8 cellular contexts compared by ENCODE assay signal in genomic region chr5:132495063-132495671, GRCh38. TPM values are rescaled to one million over a fixed set of nuclear protein-coding genes. Genes with fewer than 3 reads are reported as not detected.
A peak's percentile ranks its signal among the peaks of the same experiment; 100 is the strongest.
DNase-seq lines count a peak whose midpoint lies in the region; ATAC-seq and TF ChIP-seq lines count a peak whose summit lies in the region.

No MANE protein-coding gene starts in this region.

- H3K36me3 ChIP-seq in heart left ventricle (no peaks in the 10 kb centered on the region), breast epithelium (no peaks in the 10 kb centered on the region)

- H3K4me3 ChIP-seq in heart left ventricle = peak overlapping the region in 11 of 12 donors; percentile 54 to 88 (median 69)
- H3K4me3 ChIP-seq in breast epithelium = peak overlapping the region; percentile 67 to 80 (median 69)
- H3K4me3 ChIP-seq in mononuclear cell (ENCODE audit: low read length) = peak overlapping the region; percentile 63

- H3K4me1 ChIP-seq in heart left ventricle (peaks cover 4 to 86% (median 41%) of the 10 kb centered on the region in 12 donors), breast epithelium (peaks cover 0 to 16% of the 10 kb centered on the region in 2 donors), mononuclear cell (ENCODE audit: insufficient read depth, low read length) (peaks cover 66% of the 10 kb centered on the region)

- ATAC-seq in heart left ventricle (no peak), left cardiac atrium (no peak), GM21786 (IDR thresholded peaks at IDR 0.05; ENCODE audit: unreplicated experiment) (no peak), GM18907 (IDR thresholded peaks at IDR 0.05; ENCODE audit: unreplicated experiment) (no peak)

- H3K27ac ChIP-seq in heart left ventricle (peak overlapping the region; percentile 79 to 99 (median 93)), breast epithelium (peak overlapping the region; percentile 96 to 97)

- TF ChIP-seq CTCF in heart left ventricle (IDR thresholded peaks at IDR 0.05) (no peak), breast epithelium (IDR thresholded peaks at IDR 0.05) (no peak)

- intact Hi-C loops in heart left ventricle (cut with DNase I) = loop anchor here in 5 of 10 donors (2.0 to 10.0 kb wide), 6 partner anchors 62 to 270 kb away; partner anchors contain the start of genes SLC22A4 (in 3 of the 5), P4HA2 (in 1 of the 5) and RAD50 (in 1 of the 5)
- intact Hi-C loops in left cardiac atrium (cut with DNase I) = no loop called here
- intact Hi-C loops in breast epithelium (cut with DNase I; ENCODE audit: low total_unique reads) = loop anchor here (5.0 kb wide), 1 partner anchor 108 kb away; no protein-coding TSS in a partner anchor

- H3K9me3 ChIP-seq in heart left ventricle (no peaks in the 10 kb centered on the region), breast epithelium (no peaks in the 10 kb centered on the region), mononuclear cell (ENCODE audit: low read depth, low read length) (no peaks in the 10 kb centered on the region)

- H3K27me3 ChIP-seq in heart left ventricle (no peaks in the 10 kb centered on the region), breast epithelium (no peaks in the 10 kb centered on the region), mononuclear cell (ENCODE audit: insufficient read depth, low read length) (no peaks in the 10 kb centered on the region)

- TF ChIP-seq POLR2A in heart left ventricle (IDR thresholded peaks at IDR 0.05) (no peak), breast epithelium (IDR thresholded peaks at IDR 0.05) (no peak)

- 62 to 71% (median 68%) methylated on average over 8 to 11 of the region's 11 CpGs for WGBS in heart left ventricle, 4 donors

- peak in 3 of 5 donors; percentile 16 to 37 (median 19) for DNase-seq in heart left ventricle
- no peak for DNase-seq in left cardiac atrium
- peak; percentile 16 to 49 for DNase-seq in breast epithelium (ENCODE audit: low spot score in 2 of 2)
- peak; percentile 50 for DNase-seq in ureter (ENCODE audit: low spot score)
- DNase-seq in NCI-H345 (lab: John Stamatoyannopoulos, UW) = no peak

RNA-seq across cellular contexts. Expression of gene IRF1, which starts 4.6 kb away (rescaled TPM):
- total RNA-seq in heart left ventricle = 100 to 1,000 TPM in 1 of 9 donors, 10 to 100 TPM in 7, 1 to 10 TPM in 1; 9.2 to 190 (median 18.4) TPM
- 10 to 100 TPM in 1 of 2 donors, 1 to 10 TPM in 1; 7.5 to 12.2 TPM for polyA plus RNA-seq in heart left ventricle
- total RNA-seq in left cardiac atrium = 10 to 100 TPM; 11.8 to 21.4 TPM
- 10 to 100 TPM; 10.4 to 27.8 (median 18.0) TPM for total RNA-seq in breast epithelium
- 655 TPM for total RNA-seq in mononuclear cell
- 40.8 TPM for total RNA-seq in ureter

RNA-seq across cellular contexts. Expression of gene IL5, which starts 48.2 kb away (rescaled TPM):
- total RNA-seq in heart left ventricle (not detected), left cardiac atrium (not detected), breast epithelium (not detected), mononuclear cell (not detected), ureter (not detected)
- polyA plus RNA-seq in heart left ventricle = not detected

Comparison
In these comparisons a context has a peak if more than half of its experiments do, and no peak if none do; other contexts are left out.
1. DNase-seq: peak in heart left ventricle (3 of 5), breast epithelium (2 of 2) and ureter (single experiment); none in left cardiac atrium (single experiment) and NCI-H345 (single experiment).
2. Peak in every context shown above with its lines, with median percentiles within 50 percentile points of each other: H3K4me3 ChIP-seq.